In the genomic region with DNA sequence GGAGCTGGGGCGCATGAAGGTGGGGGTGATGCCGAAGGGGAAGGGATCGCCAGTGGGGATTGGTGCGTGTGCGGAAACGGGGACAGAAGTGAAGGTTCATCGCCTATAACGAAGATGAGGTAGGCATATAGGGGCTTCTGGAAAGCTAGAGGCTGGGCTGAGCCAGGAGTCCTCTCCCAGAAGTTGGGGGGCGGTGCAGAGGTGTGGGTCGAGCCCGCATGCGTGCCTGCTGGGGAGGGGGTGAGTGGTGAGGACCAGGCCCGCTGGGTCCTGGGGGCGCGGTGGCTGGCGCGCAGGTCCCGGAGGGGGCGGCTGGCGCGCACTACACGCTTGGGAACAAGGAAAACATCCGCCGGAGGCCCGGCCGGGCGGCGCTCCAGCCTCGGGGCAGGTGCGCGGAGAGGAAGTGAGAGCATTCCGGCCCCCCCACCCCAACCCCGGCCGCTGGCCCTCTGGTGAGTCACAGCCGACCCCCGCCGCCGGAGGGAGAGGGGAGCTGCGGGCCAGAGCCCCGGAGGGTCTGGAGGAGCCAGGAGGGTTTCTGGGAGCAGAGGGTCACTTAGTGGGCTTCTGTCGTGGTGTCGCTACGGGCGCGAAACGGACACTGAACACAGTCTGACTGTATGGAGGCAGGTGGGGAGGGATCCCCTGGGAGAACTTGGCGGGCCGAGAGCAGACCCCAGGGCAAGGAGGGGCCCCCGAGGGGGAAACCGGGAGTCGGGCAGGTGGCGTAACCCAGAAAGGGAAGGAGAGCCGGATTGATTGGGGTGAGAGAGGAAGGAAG, we compare ENCODE assay signal across 8 cellular contexts. TPM values are rescaled to one million over a fixed set of nuclear protein-coding genes. Genes with fewer than 3 reads are reported as not detected.
DNase-seq lines count a peak whose midpoint lies in the region; ATAC-seq and TF ChIP-seq lines count a peak whose summit lies in the region.

No MANE protein-coding gene starts in this region.

- no peak overlapping the region for H4K91ac ChIP-seq in H9 (ENCODE audit: insufficient read length, low read depth, low read length)

- no peak overlapping the region for H3K27ac ChIP-seq in H9 (ENCODE audit: insufficient read length, low read depth, low read length)
- peak overlapping the region; percentile 1 to 97 (median 87) for H3K27ac ChIP-seq in dorsolateral prefrontal cortex
- H3K27ac ChIP-seq in lower lobe of right lung, result peak overlapping the region; percentile 93

- H3K79me1 ChIP-seq in H9 (ENCODE audit: insufficient read depth, low read depth, low read length, poor library complexity, severe bottlenecking), result no peaks in the 10 kb centered on the region

- H2BK120ac ChIP-seq in H9 (ENCODE audit: low read depth, low read length, poor library complexity, severe bottlenecking), result no peak overlapping the region

- no peak overlapping the region for H2BK12ac ChIP-seq in H9 (ENCODE audit: insufficient read length, low read depth, low read length)

- no peak overlapping the region for H4K8ac ChIP-seq in H9 (replicated peaks; ENCODE audit: insufficient read length, low read depth, low read length)

- H3T11ph ChIP-seq in H9 (ENCODE audit: low read length), result no peak overlapping the region

- no peak overlapping the region for H2AFZ ChIP-seq in H9 (ENCODE audit: low read length)

- H3K4me3 Mint-ChIP-seq in H9, result peak overlapping the region; percentile 93 to 97

- H3K14ac ChIP-seq in H9 (ENCODE audit: insufficient read depth, low read length), result 0 out of 2 replicates have a peak overlapping the region, but pooled peaks have one; percentile 0

- no CpG with 5 or more reads among the region's 53 CpGs for WGBS in H9 (ENCODE audit: extremely low coverage, insufficient read length, low lambda C conversion rate)

- H3K56ac ChIP-seq in H9 (ENCODE audit: insufficient read length, low read depth, low read length), result no peak overlapping the region

- H3K4me3 ChIP-seq in GM06990 (replicated peaks; ENCODE audit: low read depth, low read length) (peak overlapping the region; percentile 88), dorsolateral prefrontal cortex (peak overlapping the region; percentile 44 to 84 (median 72)), lower lobe of right lung (peak overlapping the region; percentile 68)

- no peaks in the 10 kb centered on the region for H4K20me1 ChIP-seq in H9 (ENCODE audit: control insufficient read depth, insufficient read depth, insufficient read length)

- H3K9ac ChIP-seq in H9 (ENCODE audit: extremely low read depth, insufficient read length, low read length), result peak overlapping the region; percentile 51

- no peak overlapping the region for H2BK5ac ChIP-seq in H9 (ENCODE audit: insufficient read length, low read length)

- H3K27me3 Mint-ChIP-seq in H9 (ENCODE audit: low read depth), result no peaks in the 10 kb centered on the region

- no peaks in the 10 kb centered on the region for H3K4me1 ChIP-seq in H9 (ENCODE audit: insufficient read depth, low read length)
- peaks cover 43% of the 10 kb centered on the region for H3K4me1 ChIP-seq in lower lobe of right lung

- no peak overlapping the region for H3K4ac ChIP-seq in H9 (ENCODE audit: low read depth, low read length)

- no peak overlapping the region for H2BK20ac ChIP-seq in H9 (ENCODE audit: low read depth, low read length, poor library complexity, severe bottlenecking)

- no peaks in the 10 kb centered on the region for H3K9me3 Mint-ChIP-seq in H9

- H3K4me1 Mint-ChIP-seq in H9, result peaks cover 25 to 28% of the 10 kb centered on the region in 2 experiments

- no peak overlapping the region for H2AK5ac ChIP-seq in H9 (ENCODE audit: insufficient read length, low read length)

- H3K36me3 ChIP-seq in GM06990 (ENCODE audit: control insufficient read depth, insufficient read depth, low read length) (peaks cover 10% of the 10 kb centered on the region), lower lobe of right lung (peaks cover 28% of the 10 kb centered on the region)

- TF ChIP-seq CTCF in GM06990 (IDR thresholded peaks at IDR 0.05; ENCODE audit: insufficient read depth, low read length, poor library complexity, severe bottlenecking) (no peak), H9 (conservative IDR thresholded peaks at IDR 0.05) (peak; percentile 24; the same call in 1 of the 3 replicates), dorsolateral prefrontal cortex (IDR thresholded peaks at IDR 0.05 in 54 of 56, conservative IDR thresholded peaks at IDR 0.05 in 2 of 56; ENCODE audit: low read depth in 1 of 56, partially characterized antibody in 56 of 56) (peak in 36 of 56 donors; percentile 0 to 68 (median 33)), lower lobe of right lung (IDR thresholded peaks at IDR 0.05) (peak; percentile 26)

- no peaks in the 10 kb centered on the region; the same call in 1 of the 2 replicates for H3K79me2 ChIP-seq in H9 (ENCODE audit: insufficient read depth, low read length)

- H4K5ac ChIP-seq in H9 (ENCODE audit: insufficient read length, low read depth, low read length), result no peak overlapping the region

- peak overlapping the region; percentile 58 for H3K18ac ChIP-seq in H9 (ENCODE audit: insufficient read length, low read depth, low read length)

- peak overlapping the region; percentile 46 for H3K4me2 ChIP-seq in H9 (ENCODE audit: insufficient read depth, insufficient read length, low read length)

- H3K9me3 ChIP-seq in H9 (ENCODE audit: control insufficient read depth, low read depth, low read length) (no peaks in the 10 kb centered on the region), lower lobe of right lung (no peaks in the 10 kb centered on the region)

- peaks cover 3% of the 10 kb centered on the region for H3K23me2 ChIP-seq in H9 (ENCODE audit: insufficient read length, low read depth, low read length, poor library complexity, severe bottlenecking)

- peak overlapping the region; percentile 96 to 98 (median 97) for H3K27ac Mint-ChIP-seq in H9

- intact Hi-C loops in dorsolateral prefrontal cortex (cut with DNase I), result no loop called here
- intact Hi-C loops in lower lobe of right lung (cut with DNase I), result no loop called here

- H3K23ac ChIP-seq in H9 (ENCODE audit: insufficient read length, low read depth, low read length), result no peak overlapping the region

- no peak overlapping the region for H2BK15ac ChIP-seq in H9 (ENCODE audit: low read depth, low read length)

- H3K36me3 Mint-ChIP-seq in H9 (ENCODE audit: insufficient read depth in 1 of 3, low read depth in 3 of 3), result peaks cover 19 to 30% (median 28%) of the 10 kb centered on the region in 3 experiments; a peak in 6 of 7 replicates

- DNase-seq in GM06990 (ENCODE audit: extremely low read depth, insufficient read length) (peak; percentile 84), H9 (peak; percentile 77), NCI-H1105 treated with DMSO at 0.1 percent for 48 hours (lab: John Stamatoyannopoulos, UW) (peak; percentile 67), dorsolateral prefrontal cortex (peak in 8 of 10 donors; percentile 26 to 72 (median 60)), lower lobe of right lung (peak; percentile 84), NCI-H1048 (lab: John Stamatoyannopoulos, UW) (no peak)
- peak; percentile 21 to 54 (median 38) for DNase-seq in activated CD4-positive, CD25-positive, alpha-beta regulatory T cell (lab: John Stamatoyannopoulos, UW)
- DNase-seq in stimulated activated CD8-positive, alpha-beta memory T cell treated with anti-CD3 and anti-CD28 coated beads, Interleukin-12 subunit alpha, Interleukin-12 subunit beta, amount 100 ng/mL, for 4 hours (ENCODE audit: low read depth), result peak; percentile 29

- H3K27me3 ChIP-seq in GM06990 (replicated peaks; ENCODE audit: control insufficient read depth, insufficient read depth, low read length) (no peaks in the 10 kb centered on the region), H9 (ENCODE audit: insufficient read depth, low read length) (no peaks in the 10 kb centered on the region), dorsolateral prefrontal cortex (no peaks in the 10 kb centered on the region), lower lobe of right lung (ENCODE audit: low read depth) (no peaks in the 10 kb centered on the region)

- ATAC-seq in lower lobe of right lung, result peak; percentile 89 to 90

RNA-seq across cellular contexts. Expression of gene MSMP, which starts 2.9 kb away (rescaled TPM):
- 0.83 and 0.97 TPM in 2 replicates for total RNA-seq in H9 (2021)
- total RNA-seq in dorsolateral prefrontal cortex, result 1 to 10 TPM in 17 of 120 experiments, under 1 TPM in 5, not detected in 98; 0.68 to 8.6 (median 1.2) TPM
- total RNA-seq in lower lobe of right lung, result not detected

RNA-seq across cellular contexts. Expression of gene RGP1, which starts 7.8 kb away (rescaled TPM):
- total RNA-seq in H9 (2021) (23.5 and 25.7 TPM in 2 replicates), dorsolateral prefrontal cortex (10 to 100 TPM; 30.0 to 52.9 (median 38.4) TPM), lower lobe of right lung (29.6 TPM)

RNA-seq across cellular contexts. Expression of gene GBA2, which starts 7.9 kb away (rescaled TPM):
- 90.7 and 103 TPM in 2 replicates for total RNA-seq in H9 (2021)
- 100 to 1,000 TPM in 98 of 120 experiments, 10 to 100 TPM in 22; 79.3 to 156 (median 112) TPM for total RNA-seq in dorsolateral prefrontal cortex
- 68.0 TPM for total RNA-seq in lower lobe of right lung

RNA-seq across cellular contexts. Expression of gene CREB3, which starts 24.5 kb away (rescaled TPM):
- total RNA-seq in H9 (2021) (26.9 and 27.3 TPM in 2 replicates), dorsolateral prefrontal cortex (10 to 100 TPM; 30.1 to 53.9 (median 40.9) TPM), lower lobe of right lung (28.1 TPM)

RNA-seq across cellular contexts. Expression of gene TLN1, which starts 24.9 kb away (rescaled TPM):
- total RNA-seq in H9 (2021) (102 and 103 TPM in 2 replicates), dorsolateral prefrontal cortex (100 to 1,000 TPM in 81 of 120 experiments, 10 to 100 TPM in 39; 65.1 to 206 (median 112) TPM), lower lobe of right lung (406 TPM)
